14 cellular contexts compared by ENCODE assay signal in genomic region chr1:182552527-182552926, GRCh38. TPM values are rescaled to one million over a fixed set of nuclear protein-coding genes. Genes with fewer than 3 reads are reported as not detected.
DNase-seq lines count a peak whose midpoint lies in the region; ATAC-seq lines count a peak whose summit lies in the region.
"Had no signal": no experiment of that assay in that cellular context is flagged by ENCODE, and none has a peak within 500 bp of the region (broad histone marks: within the 10 kb centered on the region; RNA-seq: fewer than 3 reads in every experiment).

No MANE protein-coding gene starts in this region.

- intact Hi-C loops in activated CD4-positive, alpha-beta T cell treated with anti-CD3 and anti-CD28 coated beads for 36 hours (cut with DNase I, micrococcal nuclease) = no loop called here

- POLR2A ChIA-PET in activated naive CD8-positive, alpha-beta T cell treated with anti-CD3 and anti-CD28 coated beads, Interleukin-2, amount 10 ng/mL, durations not matched to agents 7 days and 5 days (lab: Charles Lee) = no interaction called here
- POLR2A ChIA-PET in activated CD4-positive, alpha-beta T cell treated with anti-CD3 and anti-CD28 coated beads for 36 hours (lab: Charles Lee) = no interaction called here

- H3K4me1 Mint-ChIP-seq in activated naive CD8-positive, alpha-beta T cell treated with anti-CD3 and anti-CD28 coated beads, Interleukin-2, amount 10 ng/mL, durations not matched to agents 7 days and 5 days = no peaks in the 10 kb centered on the region
- H3K4me1 Mint-ChIP-seq in activated naive CD8-positive, alpha-beta T cell treated with anti-CD3 and anti-CD28 coated beads, Interleukin-2, amount 50 U/mL, for 24 hours = no peaks in the 10 kb centered on the region
- H3K4me1 Mint-ChIP-seq in activated T-helper 17 cell treated with anti-CD3 and anti-CD28 coated beads, Interleukin-2, amount 50 U/mL, for 72 hours = no peaks in the 10 kb centered on the region
- H3K4me1 Mint-ChIP-seq in activated CD4-positive, alpha-beta T cell treated with anti-CD3 and anti-CD28 coated beads for 36 hours = no peaks in the 10 kb centered on the region
- H3K4me1 Mint-ChIP-seq: CD14-positive monocyte; CD4-positive, alpha-beta memory T cell had no signal

- DNase-seq in activated naive CD8-positive, alpha-beta T cell treated with anti-CD3 and anti-CD28 coated beads, Interleukin-2, amount 10 ng/mL, durations not matched to agents 7 days and 5 days = no peak
- DNase-seq in activated naive CD8-positive, alpha-beta T cell treated with anti-CD3 and anti-CD28 coated beads, Interleukin-2, amount 50 U/mL, for 24 hours = no peak
- DNase-seq in ELR (ENCODE audit: low read depth) (peak; percentile 10), GM19240 (ENCODE audit: insufficient read length, low spot score) (no peak)
- no peak for DNase-seq in activated CD4-positive, alpha-beta T cell treated with anti-CD3 and anti-CD28 coated beads for 36 hours
- DNase-seq: CD4-positive, alpha-beta memory T cell; DMS153; DMS79; KG1 had no signal

- H3K9me3 Mint-ChIP-seq in activated naive CD8-positive, alpha-beta T cell treated with anti-CD3 and anti-CD28 coated beads, Interleukin-2, amount 10 ng/mL, durations not matched to agents 7 days and 5 days = peaks cover 5% of the 10 kb centered on the region
- H3K9me3 Mint-ChIP-seq in activated naive CD8-positive, alpha-beta T cell treated with anti-CD3 and anti-CD28 coated beads, Interleukin-2, amount 50 U/mL, for 24 hours = peaks cover 4% of the 10 kb centered on the region
- no peaks in the 10 kb centered on the region for H3K9me3 Mint-ChIP-seq in activated T-helper 17 cell treated with anti-CD3 and anti-CD28 coated beads, Interleukin-2, amount 50 U/mL, for 72 hours
- peaks cover 8% of the 10 kb centered on the region for H3K9me3 Mint-ChIP-seq in activated CD4-positive, alpha-beta T cell treated with anti-CD3 and anti-CD28 coated beads for 36 hours (ENCODE audit: low read depth)

- no peaks in the 10 kb centered on the region for H3K36me3 Mint-ChIP-seq in activated naive CD8-positive, alpha-beta T cell treated with anti-CD3 and anti-CD28 coated beads, Interleukin-2, amount 10 ng/mL, durations not matched to agents 7 days and 5 days
- no peaks in the 10 kb centered on the region for H3K36me3 Mint-ChIP-seq in activated naive CD8-positive, alpha-beta T cell treated with anti-CD3 and anti-CD28 coated beads, Interleukin-2, amount 50 U/mL, for 24 hours (ENCODE audit: low read depth)
- no peaks in the 10 kb centered on the region for H3K36me3 Mint-ChIP-seq in activated T-helper 17 cell treated with anti-CD3 and anti-CD28 coated beads, Interleukin-2, amount 50 U/mL, for 72 hours (ENCODE audit: low read depth)
- H3K36me3 Mint-ChIP-seq in activated CD4-positive, alpha-beta T cell treated with anti-CD3 and anti-CD28 coated beads for 36 hours (ENCODE audit: low read depth) = no peaks in the 10 kb centered on the region
- H3K36me3 Mint-ChIP-seq: CD14-positive monocyte had no signal

- no peak overlapping the region for H3K4me3 Mint-ChIP-seq in activated naive CD8-positive, alpha-beta T cell treated with anti-CD3 and anti-CD28 coated beads, Interleukin-2, amount 10 ng/mL, durations not matched to agents 7 days and 5 days
- H3K4me3 Mint-ChIP-seq in activated naive CD8-positive, alpha-beta T cell treated with anti-CD3 and anti-CD28 coated beads, Interleukin-2, amount 50 U/mL, for 24 hours = no peak overlapping the region
- no peak overlapping the region for H3K4me3 Mint-ChIP-seq in activated T-helper 17 cell treated with anti-CD3 and anti-CD28 coated beads, Interleukin-2, amount 50 U/mL, for 72 hours
- H3K4me3 Mint-ChIP-seq in activated CD4-positive, alpha-beta T cell treated with anti-CD3 and anti-CD28 coated beads for 36 hours = no peak overlapping the region
- H3K4me3 Mint-ChIP-seq: CD14-positive monocyte; CD4-positive, alpha-beta memory T cell had no signal

- no peak for ATAC-seq in activated naive CD8-positive, alpha-beta T cell treated with anti-CD3 and anti-CD28 coated beads, Interleukin-2, amount 10 ng/mL, durations not matched to agents 7 days and 5 days (ENCODE audit: low read depth)
- ATAC-seq in activated naive CD8-positive, alpha-beta T cell treated with anti-CD3 and anti-CD28 coated beads, Interleukin-2, amount 50 U/mL, for 24 hours = no peak
- peak; percentile 47 for ATAC-seq in activated T-helper 17 cell treated with anti-CD3 and anti-CD28 coated beads, Interleukin-2, amount 50 U/mL, for 72 hours (replicated peaks)
- ATAC-seq in activated CD4-positive, alpha-beta T cell treated with anti-CD3 and anti-CD28 coated beads for 36 hours = no peak
- ATAC-seq in HG03039 (IDR thresholded peaks at IDR 0.05; ENCODE audit: unreplicated experiment) = no peak
- ATAC-seq: A549 had no signal

- H3K27ac Mint-ChIP-seq in activated naive CD8-positive, alpha-beta T cell treated with anti-CD3 and anti-CD28 coated beads, Interleukin-2, amount 10 ng/mL, durations not matched to agents 7 days and 5 days = peak overlapping the region; percentile 36
- no peak overlapping the region for H3K27ac Mint-ChIP-seq in activated naive CD8-positive, alpha-beta T cell treated with anti-CD3 and anti-CD28 coated beads, Interleukin-2, amount 50 U/mL, for 24 hours
- H3K27ac Mint-ChIP-seq in activated T-helper 17 cell treated with anti-CD3 and anti-CD28 coated beads, Interleukin-2, amount 50 U/mL, for 72 hours = no peak overlapping the region
- no peak overlapping the region for H3K27ac Mint-ChIP-seq in activated CD4-positive, alpha-beta T cell treated with anti-CD3 and anti-CD28 coated beads for 36 hours
- H3K27ac Mint-ChIP-seq: CD14-positive monocyte; CD4-positive, alpha-beta memory T cell had no signal

- CTCF ChIA-PET in activated CD4-positive, alpha-beta T cell treated with anti-CD3 and anti-CD28 coated beads for 36 hours (lab: Charles Lee) = interaction anchor here (1.0 to 1.6 kb wide), 2 partner anchors 14 to 43 kb away, joined by 3 to 5 read pairs; no protein-coding TSS in a partner anchor

- peaks cover 3% of the 10 kb centered on the region for H3K27me3 Mint-ChIP-seq in activated naive CD8-positive, alpha-beta T cell treated with anti-CD3 and anti-CD28 coated beads, Interleukin-2, amount 10 ng/mL, durations not matched to agents 7 days and 5 days
- peaks cover 7% of the 10 kb centered on the region for H3K27me3 Mint-ChIP-seq in activated naive CD8-positive, alpha-beta T cell treated with anti-CD3 and anti-CD28 coated beads, Interleukin-2, amount 50 U/mL, for 24 hours
- peaks cover 18% of the 10 kb centered on the region for H3K27me3 Mint-ChIP-seq in activated T-helper 17 cell treated with anti-CD3 and anti-CD28 coated beads, Interleukin-2, amount 50 U/mL, for 72 hours
- H3K27me3 Mint-ChIP-seq in activated CD4-positive, alpha-beta T cell treated with anti-CD3 and anti-CD28 coated beads for 36 hours = peaks cover 10% of the 10 kb centered on the region

RNA-seq across cellular contexts. Expression of gene RNASEL, which starts 36.5 kb away (rescaled TPM):
- 10 to 100 TPM; 11.4 to 13.2 TPM for total RNA-seq in activated naive CD8-positive, alpha-beta T cell treated with anti-CD3 and anti-CD28 coated beads, Interleukin-2, amount 10 ng/mL, durations not matched to agents 7 days and 5 days
- total RNA-seq in activated T-helper 17 cell treated with anti-CD3 and anti-CD28 coated beads, Interleukin-2, amount 50 U/mL, for 72 hours = 1 to 10 TPM; 2.7 to 8.4 TPM
- total RNA-seq in activated CD4-positive, alpha-beta T cell treated with anti-CD3 and anti-CD28 coated beads for 36 hours = 1 to 10 TPM; 3.7 to 4.0 TPM
- total RNA-seq: G401 had no signal

RNA-seq across cellular contexts. Expression of gene RGS16, which starts 51.7 kb away (rescaled TPM):
- total RNA-seq in activated naive CD8-positive, alpha-beta T cell treated with anti-CD3 and anti-CD28 coated beads, Interleukin-2, amount 10 ng/mL, durations not matched to agents 7 days and 5 days = 1 to 10 TPM; 1.4 TPM
- 10 to 100 TPM in 1 of 2 donors, 1 to 10 TPM in 1; 9.7 to 32.1 TPM for total RNA-seq in activated T-helper 17 cell treated with anti-CD3 and anti-CD28 coated beads, Interleukin-2, amount 50 U/mL, for 72 hours
- total RNA-seq in activated CD4-positive, alpha-beta T cell treated with anti-CD3 and anti-CD28 coated beads for 36 hours = 10 to 100 TPM; 27.2 to 30.6 TPM
- total RNA-seq: G401 had no signal

Comparison
In these comparisons a context has a peak if more than half of its experiments do, and no peak if none do; other contexts are left out.
1. RNA of gene RGS16, which starts 51.7 kb away (total RNA-seq): 9.7 to 32.1 TPM in activated T-helper 17 cell treated with anti-CD3 and anti-CD28 coated beads, Interleukin-2, amount 50 U/mL, for 72 hours and 27.2 to 30.6 TPM in activated CD4-positive, alpha-beta T cell treated with anti-CD3 and anti-CD28 coated beads for 36 hours; 1.4 TPM in activated naive CD8-positive, alpha-beta T cell treated with anti-CD3 and anti-CD28 coated beads, Interleukin-2, amount 10 ng/mL, durations not matched to agents 7 days and 5 days; every median in the first group is over 4 times any median in the second.